ENCODE assay signal across 20 cellular contexts in genomic region chr18:76167440-76167839, GRCh38.
"Had no signal": no experiment of that assay in that cellular context is flagged by ENCODE, and none has a peak within 500 bp of the region (broad histone marks: within the 10 kb centered on the region; RNA-seq: fewer than 3 reads in every experiment).

No MANE protein-coding gene starts in this region.

- H3K9me3 ChIP-seq: left lung, neutrophil, sigmoid colon, uterus had no signal

- H3K79me2 ChIP-seq: parathyroid adenoma had no signal

- H3K9ac ChIP-seq: parathyroid adenoma had no signal

- H3K4me3 Mint-ChIP-seq: activated CD4-positive, alpha-beta memory T cell treated with anti-CD3 and anti-CD28 coated beads, Interleukin-2, amount 10 ng/mL, durations not matched to agents 7 days and 5 days; activated naive CD8-positive, alpha-beta T cell treated with anti-CD3 and anti-CD28 coated beads, Interleukin-2, amount 10 ng/mL, durations not matched to agents 7 days and 5 days; activated T-cell treated with anti-CD3 and anti-CD28 coated beads, Interleukin-2, amount 50 U/mL, for 24 hours; effector memory CD8-positive, alpha-beta T cell; memory B cell; naive thymus-derived CD4-positive, alpha-beta T cell; T-helper 2 cell treated with Interferon-gamma antibody and Interleukin-4, amounts not matched to agents 5 μg/mL and 100 μg/mL, for 36 hours had no signal

- H3K4me1 Mint-ChIP-seq: activated CD4-positive, alpha-beta memory T cell treated with anti-CD3 and anti-CD28 coated beads, Interleukin-2, amount 10 ng/mL, durations not matched to agents 7 days and 5 days; activated naive CD8-positive, alpha-beta T cell treated with anti-CD3 and anti-CD28 coated beads, Interleukin-2, amount 10 ng/mL, durations not matched to agents 7 days and 5 days; memory B cell; naive thymus-derived CD4-positive, alpha-beta T cell had no signal

- H3K36me3 Mint-ChIP-seq: activated naive CD8-positive, alpha-beta T cell treated with anti-CD3 and anti-CD28 coated beads, Interleukin-2, amount 10 ng/mL, durations not matched to agents 7 days and 5 days; memory B cell; naive thymus-derived CD4-positive, alpha-beta T cell had no signal

- H3K27ac Mint-ChIP-seq: activated CD4-positive, alpha-beta memory T cell treated with anti-CD3 and anti-CD28 coated beads, Interleukin-2, amount 10 ng/mL, durations not matched to agents 7 days and 5 days; activated naive CD8-positive, alpha-beta T cell treated with anti-CD3 and anti-CD28 coated beads, Interleukin-2, amount 10 ng/mL, durations not matched to agents 7 days and 5 days; activated T-cell treated with anti-CD3 and anti-CD28 coated beads, Interleukin-2, amount 50 U/mL, for 24 hours; activated T-helper 2 cell treated with anti-CD3 and anti-CD28 coated beads, Interferon-gamma antibody, Interleukin-2, Interleukin-4, amounts not matched to agents 10 μg/mL and 5 μg/mL and 100 μg/mL, durations not matched to agents 14 hours and 24 hours and 36 hours; effector memory CD8-positive, alpha-beta T cell; memory B cell; naive thymus-derived CD4-positive, alpha-beta T cell; T-helper 2 cell treated with Interferon-gamma antibody and Interleukin-4, amounts not matched to agents 5 μg/mL and 100 μg/mL, for 36 hours had no signal

- H3K27me3 Mint-ChIP-seq: activated CD4-positive, alpha-beta memory T cell treated with anti-CD3 and anti-CD28 coated beads, Interleukin-2, amount 10 ng/mL, durations not matched to agents 7 days and 5 days; memory B cell had no signal

- ATAC-seq: effector memory CD8-positive, alpha-beta T cell; left lung; naive thymus-derived CD4-positive, alpha-beta T cell had no signal

- H3K4me3 ChIP-seq: left lung, uterus had no signal

- H2AFZ ChIP-seq: parathyroid adenoma had no signal

- H3K9me3 Mint-ChIP-seq: activated CD4-positive, alpha-beta memory T cell treated with anti-CD3 and anti-CD28 coated beads, Interleukin-2, amount 10 ng/mL, durations not matched to agents 7 days and 5 days; activated naive CD8-positive, alpha-beta T cell treated with anti-CD3 and anti-CD28 coated beads, Interleukin-2, amount 10 ng/mL, durations not matched to agents 7 days and 5 days; activated T-cell treated with anti-CD3 and anti-CD28 coated beads, Interleukin-2, amount 50 U/mL, for 24 hours; activated T-helper 2 cell treated with anti-CD3 and anti-CD28 coated beads, Interferon-gamma antibody, Interleukin-2, Interleukin-4, amounts not matched to agents 10 μg/mL and 5 μg/mL and 100 μg/mL, durations not matched to agents 14 hours and 24 hours and 36 hours; T-helper 2 cell treated with Interferon-gamma antibody and Interleukin-4, amounts not matched to agents 5 μg/mL and 100 μg/mL, for 36 hours had no signal

- DNase-seq: activated CD4-positive, alpha-beta memory T cell treated with anti-CD3 and anti-CD28 coated beads, Interleukin-2, amount 10 ng/mL, durations not matched to agents 7 days and 5 days; activated CD4-positive, alpha-beta T cell treated with anti-CD3 and anti-CD28 coated beads for 4 hours; activated naive CD4-positive, alpha-beta T cell treated with Interleukin-2 at 50 U/mL for 16 hours; activated naive CD8-positive, alpha-beta T cell treated with anti-CD3 and anti-CD28 coated beads, Interleukin-2, amount 10 ng/mL, durations not matched to agents 7 days and 5 days; activated T-cell treated with anti-CD3 and anti-CD28 coated beads, Interleukin-2, amount 50 U/mL, for 24 hours; amygdala; caudate nucleus; effector memory CD8-positive, alpha-beta T cell; glutamatergic neuron; hypothalamus; naive thymus-derived CD4-positive, alpha-beta T cell; sigmoid colon; stimulated activated naive CD4-positive, alpha-beta T cell; uterus had no signal

- H3K27me3 ChIP-seq: left lung, neutrophil, sigmoid colon, uterus had no signal

- H3K4me1 ChIP-seq: left lung, parathyroid adenoma, uterus had no signal

- H3K36me3 ChIP-seq: left lung, neutrophil, sigmoid colon, uterus had no signal

- H3K27ac ChIP-seq: left lung, neutrophil, parathyroid adenoma, sigmoid colon, uterus had no signal
